Comparison of ENCODE assay signal across 16 cellular contexts in genomic region chr3:43243590-43244587, GRCh38. TPM values are rescaled to one million over a fixed set of nuclear protein-coding genes. Genes with fewer than 3 reads are reported as not detected.
A peak's percentile ranks its signal among the peaks of the same experiment; 100 is the strongest.
DNase-seq lines count a peak whose midpoint lies in the region; ATAC-seq, FAIRE-seq and TF ChIP-seq lines count a peak whose summit lies in the region.
"Had no signal": no experiment of that assay in that cellular context is flagged by ENCODE, and none has a peak within 500 bp of the region (broad histone marks: within the 10 kb centered on the region; RNA-seq: fewer than 3 reads in every experiment).

No MANE protein-coding gene starts in this region.

- no peak overlapping the region for H3K4me2 ChIP-seq in keratinocyte (ENCODE audit: control insufficient read depth, extremely low read depth, insufficient read depth, low read depth, low read length)
- no peak overlapping the region for H3K4me2 ChIP-seq in neural progenitor cell

- POLR2A ChIA-PET in CD4-positive, alpha-beta T cell (lab: Charles Lee), result interaction anchor here (0.6 to 1.6 kb wide), 6 partner anchors 22 to 139 kb away, joined by 3 to 6 read pairs (median 4); partner anchors contain the start of gene SNRK

- H3K27me3 ChIP-seq in CD4-positive, alpha-beta T cell (ENCODE audit: control insufficient read depth, insufficient read depth, low read length), result no peaks in the 10 kb centered on the region
- H3K27me3 ChIP-seq in keratinocyte (ENCODE audit: control insufficient read depth, extremely low read depth, insufficient read depth, low read length) (no peaks in the 10 kb centered on the region), neural progenitor cell (no peaks in the 10 kb centered on the region)
- H3K27me3 ChIP-seq: left lung, right lobe of liver had no signal

- no peak overlapping the region for H3K27ac ChIP-seq in CD4-positive, alpha-beta T cell (ENCODE audit: low read depth, low read length)
- H3K27ac ChIP-seq in keratinocyte (ENCODE audit: control insufficient read depth, insufficient read depth, low read length) (no peak overlapping the region), neural progenitor cell (no peak overlapping the region)
- H3K27ac ChIP-seq: right lobe of liver had no signal

- peak overlapping the region; percentile 21 for H3K4me3 Mint-ChIP-seq in CD4-positive, alpha-beta T cell
- peak overlapping the region; percentile 51 for H3K4me3 Mint-ChIP-seq in activated T-helper 1 cell treated with anti-CD3 and anti-CD28 coated beads, Interleukin-12 subunit alpha, Interleukin-12 subunit beta, Interleukin-2, Interleukin-4 antibody, amounts not matched to agents 30 ng/mL and 10 ng/mL and 1 ng/mL, durations not matched to agents 14 hours and 24 hours and 36 hours
- H3K4me3 Mint-ChIP-seq in neural progenitor cell, result no peak overlapping the region
- H3K4me3 Mint-ChIP-seq: nephron progenitor cell had no signal

- TF ChIP-seq CTCF in CD4-positive, alpha-beta T cell (IDR thresholded peaks at IDR 0.05), result no peak
- no peak for TF ChIP-seq CTCF in keratinocyte (optimal IDR thresholded peaks at IDR 0.05 in 1 of 3, IDR thresholded peaks at IDR 0.05 in 1 of 3, conservative IDR thresholded peaks at IDR 0.05 in 1 of 3; ENCODE audit: extremely low read depth in 1 of 3, insufficient read depth in 2 of 3, low read length in 3 of 3)
- no peak for TF ChIP-seq CTCF in D721Med (IDR thresholded peaks at IDR 0.05; ENCODE audit: insufficient read depth, missing control alignments)
- no peak for TF ChIP-seq CTCF in neural progenitor cell (IDR thresholded peaks at IDR 0.05)

- H3K27ac Mint-ChIP-seq in CD4-positive, alpha-beta T cell, result peak overlapping the region; percentile 18
- H3K27ac Mint-ChIP-seq in activated T-helper 1 cell treated with anti-CD3 and anti-CD28 coated beads, Interleukin-12 subunit alpha, Interleukin-12 subunit beta, Interleukin-2, Interleukin-4 antibody, amounts not matched to agents 30 ng/mL and 10 ng/mL and 1 ng/mL, durations not matched to agents 14 hours and 24 hours and 36 hours, result no peak overlapping the region
- no peak overlapping the region for H3K27ac Mint-ChIP-seq in neural progenitor cell
- H3K27ac Mint-ChIP-seq: nephron progenitor cell had no signal

- no peak overlapping the region for H3K4me3 ChIP-seq in keratinocyte (ENCODE audit: control insufficient read depth in 2 of 3, extremely low read depth in 1 of 3, insufficient read depth in 2 of 3, low read depth in 1 of 3, low read length in 3 of 3)
- H3K4me3 ChIP-seq in neural progenitor cell, result no peak overlapping the region
- H3K4me3 ChIP-seq: left lung, right lobe of liver had no signal

- intact Hi-C loops in CD4-positive, alpha-beta T cell (cut with DNase I, micrococcal nuclease), result no loop called here
- intact Hi-C loops in activated T-helper 1 cell treated with anti-CD3 and anti-CD28 coated beads, Interleukin-12 subunit alpha, Interleukin-12 subunit beta, Interleukin-2, Interleukin-4 antibody, amounts not matched to agents 30 ng/mL and 10 ng/mL and 1 ng/mL, durations not matched to agents 14 hours and 24 hours and 36 hours (cut with micrococcal nuclease), result no loop called here

- peaks cover 3% of the 10 kb centered on the region for H3K9me3 Mint-ChIP-seq in CD4-positive, alpha-beta T cell
- H3K9me3 Mint-ChIP-seq in activated T-helper 1 cell treated with anti-CD3 and anti-CD28 coated beads, Interleukin-12 subunit alpha, Interleukin-12 subunit beta, Interleukin-2, Interleukin-4 antibody, amounts not matched to agents 30 ng/mL and 10 ng/mL and 1 ng/mL, durations not matched to agents 14 hours and 24 hours and 36 hours, result peaks cover 11% of the 10 kb centered on the region
- peaks cover 5% of the 10 kb centered on the region for H3K9me3 Mint-ChIP-seq in neural progenitor cell

- no peak overlapping the region for H3K9ac ChIP-seq in keratinocyte (ENCODE audit: control insufficient read depth, extremely low read depth, insufficient read depth, low read length)
- H3K9ac ChIP-seq in neural progenitor cell, result no peak overlapping the region

- H3K9me3 ChIP-seq in CD4-positive, alpha-beta T cell (ENCODE audit: control insufficient read depth, low read length), result no peaks in the 10 kb centered on the region
- H3K9me3 ChIP-seq in keratinocyte (ENCODE audit: control insufficient read depth, low read depth, low read length) (peaks cover 2% of the 10 kb centered on the region), neural progenitor cell (ENCODE audit: low read depth) (no peaks in the 10 kb centered on the region)
- H3K9me3 ChIP-seq: left lung, right lobe of liver had no signal

- CTCF ChIA-PET in CD4-positive, alpha-beta T cell (lab: Charles Lee), result interaction anchor here (1.5 kb wide), 1 partner anchor 134 kb away, joined by 3 read pairs; no protein-coding TSS in a partner anchor

- H3F3A ChIP-seq in neural progenitor cell (ENCODE audit: low read depth), result no peaks in the 10 kb centered on the region

- H3K79me2 ChIP-seq in keratinocyte (ENCODE audit: control insufficient read depth, insufficient read depth, low read length) (no peaks in the 10 kb centered on the region), neural progenitor cell (ENCODE audit: low read depth) (no peaks in the 10 kb centered on the region)

- DNase-seq in CD4-positive, alpha-beta T cell, result no peak
- DNase-seq in GM18507 (ENCODE audit: extremely low spot score, insufficient read length, low read depth), result no peak
- DNase-seq in activated T-helper 1 cell treated with anti-CD3 and anti-CD28 coated beads, Interleukin-12 subunit alpha, Interleukin-12 subunit beta, Interleukin-2, Interleukin-4 antibody, amounts not matched to agents 30 ng/mL and 10 ng/mL and 1 ng/mL, durations not matched to agents 14 hours and 24 hours and 36 hours (ENCODE audit: low spot score), result no peak
- no peak for DNase-seq in keratinocyte (ENCODE audit: low read depth, low spot score)
- no peak for DNase-seq in D721Med (ENCODE audit: insufficient read length, low spot score)
- no peak for DNase-seq in neural progenitor cell (ENCODE audit: low spot score)
- DNase-seq: COR-L47; effector CD4-positive, alpha-beta T cell; head of caudate nucleus; left lung; NCI-H1105; nephron progenitor cell; PC-3; right lobe of liver had no signal

- no peaks in the 10 kb centered on the region for H3K9me1 ChIP-seq in keratinocyte (ENCODE audit: control insufficient read depth, extremely low read depth, insufficient read depth, low read length)

- peak; percentile 12 for FAIRE-seq in GM18507 (lab: Jason Lieb, UNC)
- FAIRE-seq in keratinocyte (lab: Jason Lieb, UNC), result peak; percentile 39
- FAIRE-seq in D721Med (lab: Jason Lieb, UNC), result no peak
- FAIRE-seq: HTR-8/SVneo had no signal

- no peaks in the 10 kb centered on the region for H3K36me3 Mint-ChIP-seq in CD4-positive, alpha-beta T cell (ENCODE audit: low read depth)
- H3K36me3 Mint-ChIP-seq in activated T-helper 1 cell treated with anti-CD3 and anti-CD28 coated beads, Interleukin-12 subunit alpha, Interleukin-12 subunit beta, Interleukin-2, Interleukin-4 antibody, amounts not matched to agents 30 ng/mL and 10 ng/mL and 1 ng/mL, durations not matched to agents 14 hours and 24 hours and 36 hours (ENCODE audit: low read depth), result peaks cover 1% of the 10 kb centered on the region
- H3K36me3 Mint-ChIP-seq in neural progenitor cell, result no peaks in the 10 kb centered on the region

- no peaks in the 10 kb centered on the region for H3K36me3 ChIP-seq in keratinocyte (ENCODE audit: control insufficient read depth in 2 of 2, extremely low read depth in 1 of 2, insufficient read depth in 2 of 2, low read length in 2 of 2)
- H3K36me3 ChIP-seq in neural progenitor cell, result no peaks in the 10 kb centered on the region
- H3K36me3 ChIP-seq: left lung, right lobe of liver had no signal

- H4K20me1 ChIP-seq in keratinocyte (ENCODE audit: control insufficient read depth, extremely low read depth, insufficient read depth, low read length) (no peaks in the 10 kb centered on the region), neural progenitor cell (ENCODE audit: low read depth) (no peaks in the 10 kb centered on the region)

- dilution Hi-C loops in keratinocyte (cut with MboI; ENCODE audit: extremely low pct_ligation_motif_present, low sequenced_read_pairs), result no loop called here

- H2AFZ ChIP-seq in keratinocyte (ENCODE audit: control insufficient read depth, low read length), result no peak overlapping the region
- no peak overlapping the region for H2AFZ ChIP-seq in neural progenitor cell (replicated peaks)

- H3K4me1 Mint-ChIP-seq in CD4-positive, alpha-beta T cell (ENCODE audit: low read depth), result peaks cover 75% of the 10 kb centered on the region
- peaks cover 38% of the 10 kb centered on the region for H3K4me1 Mint-ChIP-seq in activated T-helper 1 cell treated with anti-CD3 and anti-CD28 coated beads, Interleukin-12 subunit alpha, Interleukin-12 subunit beta, Interleukin-2, Interleukin-4 antibody, amounts not matched to agents 30 ng/mL and 10 ng/mL and 1 ng/mL, durations not matched to agents 14 hours and 24 hours and 36 hours (ENCODE audit: low read depth)
- peaks cover 17% of the 10 kb centered on the region for H3K4me1 Mint-ChIP-seq in neural progenitor cell
- H3K4me1 Mint-ChIP-seq: nephron progenitor cell had no signal

- ATAC-seq in CD4-positive, alpha-beta T cell (ENCODE audit: poor library complexity), result no peak
- no peak for ATAC-seq in GM21529 (IDR thresholded peaks at IDR 0.05; ENCODE audit: unreplicated experiment)
- ATAC-seq: left lung, PC-3, right lobe of liver had no signal

- H3K4me1 ChIP-seq in keratinocyte (ENCODE audit: control insufficient read depth, extremely low read depth, insufficient read depth, low read length) (peaks cover 13% of the 10 kb centered on the region), neural progenitor cell (peaks cover 15% of the 10 kb centered on the region)
- H3K4me1 ChIP-seq: right lobe of liver had no signal

- no peaks in the 10 kb centered on the region for H3K27me3 Mint-ChIP-seq in CD4-positive, alpha-beta T cell
- H3K27me3 Mint-ChIP-seq in activated T-helper 1 cell treated with anti-CD3 and anti-CD28 coated beads, Interleukin-12 subunit alpha, Interleukin-12 subunit beta, Interleukin-2, Interleukin-4 antibody, amounts not matched to agents 30 ng/mL and 10 ng/mL and 1 ng/mL, durations not matched to agents 14 hours and 24 hours and 36 hours (ENCODE audit: insufficient read depth), result no peaks in the 10 kb centered on the region
- H3K27me3 Mint-ChIP-seq in neural progenitor cell (ENCODE audit: insufficient read depth, low read depth), result no peaks in the 10 kb centered on the region

RNA-seq across cellular contexts. Expression of gene SNRK, which starts 42.5 kb away (rescaled TPM):
- 100 to 1,000 TPM; 215 to 217 TPM for total RNA-seq in CD4-positive, alpha-beta T cell
- 37.7 and 38.1 TPM in 2 replicates for total RNA-seq in activated T-helper 1 cell treated with anti-CD3 and anti-CD28 coated beads, Interleukin-12 subunit alpha, Interleukin-12 subunit beta, Interleukin-2, Interleukin-4 antibody, amounts not matched to agents 30 ng/mL and 10 ng/mL and 1 ng/mL, durations not matched to agents 14 hours and 24 hours and 36 hours
- 9.4 to 15.7 TPM (median 11.5 TPM) in 3 replicates for polyA plus RNA-seq in keratinocyte
- 9.4 TPM for polyA plus RNA-seq in keratinocyte (2011; ENCODE audit: low read depth)
- 6.0 and 8.6 TPM in 2 replicates for polyA plus RNA-seq in keratinocyte (2011; cell fraction: cytosol; rRNA removed)
- polyA plus RNA-seq in keratinocyte (2011; cell fraction: nucleus; rRNA removed), result 15.5 and 16.8 TPM in 2 replicates
- polyA plus RNA-seq in keratinocyte (2012; ENCODE audit: low replicate concordance), result 10.1 and 13.6 TPM in 2 replicates
- polyA minus RNA-seq in keratinocyte, result 34.0 to 53.3 TPM (median 37.1 TPM) in 3 replicates
- polyA minus RNA-seq in keratinocyte (2011; cell fraction: cytosol; rRNA and poly(A)+ RNA removed), result 23.0 TPM
- 18.5 and 37.1 TPM in 2 replicates for polyA minus RNA-seq in keratinocyte (2011; cell fraction: nucleus; rRNA and poly(A)+ RNA removed)
- total RNA-seq in neural progenitor cell (ENCODE audit: low replicate concordance), result 25.2 and 26.1 TPM in 2 replicates
